ENCODE assay signal across 25 cellular contexts in genomic region chr7:30616318-30616717, GRCh38.
"Had no signal": no experiment of that assay in that cellular context is flagged by ENCODE, and none has a peak within 500 bp of the region (broad histone marks: within the 10 kb centered on the region; RNA-seq: fewer than 3 reads in every experiment).

No MANE protein-coding gene starts in this region.

- H3K4me1 ChIP-seq: ascending aorta, gastroesophageal sphincter, sigmoid colon, upper lobe of left lung had no signal

- ATAC-seq: gastroesophageal sphincter; left cardiac atrium; stimulated activated effector memory CD8-positive, alpha-beta T cell treated with anti-CD3 and anti-CD28 coated beads, Interleukin-12 subunit alpha, Interleukin-12 subunit beta, amount 100 ng/mL, for 72 hours; T-cell had no signal

- H3K4me3 Mint-ChIP-seq: activated naive CD8-positive, alpha-beta T cell; nephron; stimulated activated effector memory CD8-positive, alpha-beta T cell treated with anti-CD3 and anti-CD28 coated beads, Interleukin-12 subunit alpha, Interleukin-12 subunit beta, amount 100 ng/mL, for 72 hours; stimulated activated naive CD8-positive, alpha-beta T cell treated with anti-CD3 and anti-CD28 coated beads, Interleukin-15, Interleukin-2, amounts not matched to agents 100 ng/mL and 50 ng/mL, for 24 hours; T-cell had no signal

- H3K27ac ChIP-seq: ascending aorta, brain microvascular endothelial cell, gastroesophageal sphincter, sigmoid colon, thoracic aorta, upper lobe of left lung had no signal

- H3K27ac Mint-ChIP-seq: activated naive CD8-positive, alpha-beta T cell; nephron; progenitor cell of endocrine pancreas; stimulated activated effector memory CD8-positive, alpha-beta T cell treated with anti-CD3 and anti-CD28 coated beads, Interleukin-12 subunit alpha, Interleukin-12 subunit beta, amount 100 ng/mL, for 72 hours; T-cell had no signal

- H3K27me3 Mint-ChIP-seq: activated naive CD8-positive, alpha-beta T cell; progenitor cell of endocrine pancreas; stimulated activated naive CD8-positive, alpha-beta T cell treated with anti-CD3 and anti-CD28 coated beads, Interleukin-15, Interleukin-2, amounts not matched to agents 100 ng/mL and 50 ng/mL, for 24 hours; T-cell had no signal

- H3K9me3 Mint-ChIP-seq: nephron; stimulated activated effector memory CD8-positive, alpha-beta T cell treated with anti-CD3 and anti-CD28 coated beads, Interleukin-12 subunit alpha, Interleukin-12 subunit beta, amount 100 ng/mL, for 72 hours; stimulated activated naive CD8-positive, alpha-beta T cell treated with anti-CD3 and anti-CD28 coated beads, Interleukin-15, Interleukin-2, amounts not matched to agents 100 ng/mL and 50 ng/mL, for 24 hours; T-cell had no signal

- DNase-seq: activated CD4-positive, alpha-beta T cell treated with anti-CD3 and anti-CD28 coated beads for 4 hours; activated CD4-positive, alpha-beta T cell treated with anti-CD3 and anti-CD28 coated beads, Interleukin-2, amount 50 U/mL, for 4 hours; activated CD8-positive, alpha-beta memory T cell treated with anti-CD3 and anti-CD28 coated beads, Interleukin-2, amount 50 U/mL, for 4 hours; activated effector memory CD4-positive, alpha-beta T cell treated with Interleukin-2 at 50 U/mL for 16 hours; activated naive CD4-positive, alpha-beta T cell treated with Interleukin-2 at 50 U/mL for 16 hours; activated T-cell treated with anti-CD3 and anti-CD28 coated beads, Interleukin-2, amount 50 U/mL, for 48 hours; brain microvascular endothelial cell; cortex of kidney; head of caudate nucleus; hippocampal formation; left cardiac atrium; sigmoid colon; small intestine; stimulated activated CD4-positive, alpha-beta T cell treated with anti-CD3 and anti-CD28 coated beads, Interleukin-4, amount 100 ng/mL, for 24 hours; T-cell had no signal

- H3K27me3 ChIP-seq: ascending aorta, brain microvascular endothelial cell, gastroesophageal sphincter, sigmoid colon, upper lobe of left lung had no signal

- H3K4me1 Mint-ChIP-seq: nephron had no signal

- H3K4me3 ChIP-seq: ascending aorta, gastroesophageal sphincter, lung, sigmoid colon, thoracic aorta, upper lobe of left lung had no signal
